In genomic region chr20:266604-267562, GRCh38 we compare ENCODE assay signal across 8 cellular contexts. TPM values are rescaled to one million over a fixed set of nuclear protein-coding genes. Genes with fewer than 3 reads are reported as not detected.
A peak's percentile ranks its signal among the peaks of the same experiment; 100 is the strongest.
DNase-seq lines count a peak whose midpoint lies in the region; ATAC-seq and TF ChIP-seq lines count a peak whose summit lies in the region.

No MANE protein-coding gene starts in this region.

- peak; percentile 98 for TF ChIP-seq CTCF in lower lobe of right lung (IDR thresholded peaks at IDR 0.05)

- ATAC-seq in HG03442 (IDR thresholded peaks at IDR 0.05; ENCODE audit: unreplicated experiment) (peak; percentile 85), lower lobe of right lung (peak; percentile 96 to 98)

- H3K9ac ChIP-seq in BLaER1, result peak overlapping the region; percentile 62

- intact Hi-C loops in lower lobe of right lung (cut with DNase I), result no loop called here

- H3K36me3 ChIP-seq in BLaER1 (0 out of 2 replicates have a peak, but pooled peaks cover 6% of the 10 kb centered on the region), lower lobe of right lung (no peaks in the 10 kb centered on the region)

- H3K4me1 ChIP-seq in BLaER1 (peaks cover 15% of the 10 kb centered on the region), lower lobe of right lung (peaks cover 4% of the 10 kb centered on the region)

- H3K9me3 ChIP-seq in BLaER1, result no peaks in the 10 kb centered on the region
- no peaks in the 10 kb centered on the region for H3K9me3 ChIP-seq in lower lobe of right lung

- H3K27me3 ChIP-seq in BLaER1, result no peaks in the 10 kb centered on the region
- H3K27me3 ChIP-seq in lower lobe of right lung (ENCODE audit: low read depth), result no peaks in the 10 kb centered on the region

- DNase-seq in GM19238 (ENCODE audit: insufficient read length, low spot score), result peak; percentile 84
- DNase-seq in NCI-H524 (lab: John Stamatoyannopoulos, UW), result peak; percentile 84 to 92
- DNase-seq in activated CD4-positive, alpha-beta T cell treated with anti-CD3 and anti-CD28 coated beads, Interleukin-2, amount 50 U/mL, for 1 hour, result peak; percentile 90
- DNase-seq in dermis microvascular lymphatic vessel endothelial cell (ENCODE audit: low read depth in 2 of 2), result peak; percentile 54 to 81
- DNase-seq in lower lobe of right lung, result peak; percentile 93
- peak; percentile 88 to 94 for DNase-seq in stimulated activated CD4-positive, alpha-beta T cell treated with anti-CD3 and anti-CD28 coated beads, Interleukin-4, amount 100 ng/mL, for 48 hours (ENCODE audit: low read depth in 2 of 2)

- H3K27ac ChIP-seq in BLaER1 (peak overlapping the region; percentile 16; the same call in 1 of the 2 replicates), lower lobe of right lung (no peak overlapping the region)

- no peaks in the 10 kb centered on the region for H4K20me1 ChIP-seq in BLaER1

- peak overlapping the region; percentile 85 for H3K4me2 ChIP-seq in BLaER1

- H3K4me3 ChIP-seq in BLaER1 (peak overlapping the region; percentile 62), lower lobe of right lung (peak overlapping the region; percentile 55)

RNA-seq across cellular contexts. Expression of gene DEFB132, which starts 9.4 kb away (rescaled TPM):
- total RNA-seq in dermis microvascular lymphatic vessel endothelial cell (not detected in 2 replicates), lower lobe of right lung (not detected)

RNA-seq across cellular contexts. Expression of gene C20orf96, which starts 23.7 kb away (rescaled TPM):
- 1.7 and 2.3 TPM in 2 replicates for total RNA-seq in dermis microvascular lymphatic vessel endothelial cell
- total RNA-seq in lower lobe of right lung, result 11.6 TPM

RNA-seq across cellular contexts. Expression of gene ZCCHC3, which starts 30.5 kb away (rescaled TPM):
- total RNA-seq in dermis microvascular lymphatic vessel endothelial cell, result 15.8 and 18.8 TPM in 2 replicates
- 15.6 TPM for total RNA-seq in lower lobe of right lung

RNA-seq across cellular contexts. Expression of gene DEFB129, which starts 39.8 kb away (rescaled TPM):
- total RNA-seq in dermis microvascular lymphatic vessel endothelial cell (not detected in 2 replicates), lower lobe of right lung (not detected)

RNA-seq across cellular contexts. Expression of gene SOX12, which starts 58.5 kb away (rescaled TPM):
- total RNA-seq in dermis microvascular lymphatic vessel endothelial cell (1.7 and 2.9 TPM in 2 replicates), lower lobe of right lung (9.8 TPM)
